In the genomic region with DNA sequence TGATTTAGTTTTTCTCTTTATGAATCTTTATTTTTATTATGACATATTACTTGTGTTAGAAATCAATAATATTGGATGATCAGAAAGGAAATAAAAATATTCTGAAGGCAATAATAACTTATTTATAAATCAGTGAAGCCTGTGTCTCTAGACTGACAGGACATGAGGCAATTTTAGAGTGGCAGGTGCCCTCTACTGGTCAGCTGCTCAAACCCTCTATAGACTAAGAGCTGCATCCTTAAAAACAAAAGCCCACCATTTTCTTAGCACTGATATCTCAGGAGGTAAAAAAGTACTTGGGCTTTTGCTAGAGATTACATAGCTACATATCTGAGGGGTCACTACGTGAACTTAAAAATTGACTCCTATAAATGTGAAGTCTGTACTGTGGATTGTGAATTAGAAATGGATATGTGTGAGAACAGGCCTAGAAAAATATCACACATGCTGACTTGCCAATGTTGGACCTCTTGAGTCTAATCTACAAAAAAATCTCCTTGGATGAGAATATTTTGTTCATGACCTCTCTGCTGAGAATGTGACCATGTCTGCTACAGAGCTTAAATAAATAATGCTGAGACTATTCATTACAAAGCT, we compare ENCODE assay signal across 8 cellular contexts.
DNase-seq lines count a peak whose midpoint lies in the region; ATAC-seq, FAIRE-seq and TF ChIP-seq lines count a peak whose summit lies in the region.

No MANE protein-coding gene starts in this region.

- BruUV-seq in HepG2 (replicated peaks; lab: Mats Ljungman, UMichigan), result no TSS peak

- in situ Hi-C loops in HepG2 (cut with HindIII; ENCODE audit: extremely low pct_ligation_motif_present, low pct_unique_long_range_greater_than_20kb), result loop anchor here (25.0 kb wide), 1 partner anchor 98 kb away; no protein-coding TSS in a partner anchor

- no peak for FAIRE-seq in HepG2 (lab: Jason Lieb, UNC)

- H3K36me3 ChIP-seq in HepG2 (replicated peaks in 1 of 2; ENCODE audit: control insufficient read depth in 1 of 2, insufficient read depth in 2 of 2, low read length in 2 of 2), result no peaks in the 10 kb centered on the region

- H2AFZ ChIP-seq in HepG2 (ENCODE audit: low read length), result no peak overlapping the region

- CTCF ChIA-PET in HepG2 (lab: Yijun Ruan, JAX; ENCODE audit: low intra/inter-chr PET ratio, low total read pairs), result no interaction called here

- TF ChIP-seq CTCF in HepG2 (CRISPR knock-in tag; IDR thresholded peaks at IDR 0.05), result no peak

- WGBS in HepG2 (ENCODE audit: low lambda C conversion rate), result 6% methylated on average over 1 of the region's 1 CpG

- no peak overlapping the region for H3K9ac ChIP-seq in HepG2 (ENCODE audit: insufficient read depth, low read depth, low read length)

- H3K4me2 ChIP-seq in HepG2 (ENCODE audit: low read depth, low read length), result no peak overlapping the region

- TF ChIP-seq EP300 in HepG2 (IDR thresholded peaks at IDR 0.05; ENCODE audit: low read depth in 2 of 2, low read length in 2 of 2), result no peak
- TF ChIP-seq EP300 in HepG2 (CRISPR knock-in tag; IDR thresholded peaks at IDR 0.05; ENCODE audit: borderline replicate concordance), result no peak

- no peaks in the 10 kb centered on the region for H3K4me1 ChIP-seq in HepG2 (ENCODE audit: insufficient read depth, low read length)

- POLR2A ChIA-PET in HepG2 (lab: Yijun Ruan, JAX), result no interaction called here

- H4K20me1 ChIP-seq in HepG2 (ENCODE audit: insufficient read depth, low read length), result no peaks in the 10 kb centered on the region

- no peaks in the 10 kb centered on the region for H3K27me3 ChIP-seq in HepG2 (ENCODE audit: control insufficient read depth in 1 of 2, insufficient read depth in 2 of 2, low read length in 2 of 2)

- ATAC-seq in HepG2, result peak; percentile 45; the same call in 1 of the 3 replicates
- ATAC-seq in GM21717 (IDR thresholded peaks at IDR 0.05; ENCODE audit: unreplicated experiment), result no peak
- no peak for ATAC-seq in GM19351 (IDR thresholded peaks at IDR 0.05; ENCODE audit: unreplicated experiment)
- ATAC-seq in GM21447 (IDR thresholded peaks at IDR 0.05; ENCODE audit: unreplicated experiment), result no peak

- TF ChIP-seq RAD21 in HepG2 (CRISPR knock-in tag; IDR thresholded peaks at IDR 0.05), result 0 out of 2 replicates have a peak, but pooled peaks have one; percentile 15

- TF ChIP-seq POLR2A in HepG2 (IDR thresholded peaks at IDR 0.05; ENCODE audit: insufficient read depth in 1 of 2, low read depth in 2 of 2, low read length in 2 of 2), result no peak

- DNase-seq in SKM-1 treated with dmso at 0.1 percent for 144 hours (lab: John Stamatoyannopoulos, UW; ENCODE audit: unreplicated experiment), result peak; percentile 9
- no peak for DNase-seq in SKM-1 (lab: John Stamatoyannopoulos, UW; ENCODE audit: unreplicated experiment)
- peak; percentile 29 for DNase-seq in NCI-H774 (lab: John Stamatoyannopoulos, UW)
- peak; percentile 50 for DNase-seq in cerebellum (ENCODE audit: low spot score)
- DNase-seq in HepG2 (ENCODE audit: low spot score), result no peak

- H3K79me2 ChIP-seq in HepG2 (ENCODE audit: insufficient read depth, low read length), result no peaks in the 10 kb centered on the region

- intact Hi-C loops in HepG2 (cut with micrococcal nuclease; ENCODE audit: unreplicated experiment), result no loop called here

- H3K9me3 ChIP-seq in HepG2 (ENCODE audit: low read length), result peaks cover 90% of the 10 kb centered on the region

- H3K4me3 ChIP-seq in HepG2 (replicated peaks in 1 of 3; ENCODE audit: insufficient read depth in 1 of 3, low read depth in 2 of 3, low read length in 3 of 3), result no peak overlapping the region

- H3K27ac ChIP-seq in HepG2 (ENCODE audit: extremely low read length, insufficient read depth, low read length), result no peak overlapping the region

TF ChIP-seq in HepG2, 621 proteins besides CTCF, POLR2A, EP300 and RAD21 (continues in another document):
- TF ChIP-seq, protein P1, sequence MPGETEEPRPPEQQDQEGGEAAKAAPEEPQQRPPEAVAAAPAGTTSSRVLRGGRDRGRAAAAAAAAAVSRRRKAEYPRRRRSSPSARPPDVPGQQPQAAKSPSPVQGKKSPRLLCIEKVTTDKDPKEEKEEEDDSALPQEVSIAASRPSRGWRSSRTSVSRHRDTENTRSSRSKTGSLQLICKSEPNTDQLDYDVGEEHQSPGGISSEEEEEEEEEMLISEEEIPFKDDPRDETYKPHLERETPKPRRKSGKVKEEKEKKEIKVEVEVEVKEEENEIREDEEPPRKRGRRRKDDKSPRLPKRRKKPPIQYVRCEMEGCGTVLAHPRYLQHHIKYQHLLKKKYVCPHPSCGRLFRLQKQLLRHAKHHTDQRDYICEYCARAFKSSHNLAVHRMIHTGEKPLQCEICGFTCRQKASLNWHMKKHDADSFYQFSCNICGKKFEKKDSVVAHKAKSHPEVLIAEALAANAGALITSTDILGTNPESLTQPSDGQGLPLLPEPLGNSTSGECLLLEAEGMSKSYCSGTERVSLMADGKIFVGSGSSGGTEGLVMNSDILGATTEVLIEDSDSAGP (CRISPR knock-in tag; IDR thresholded peaks at IDR 0.05; ENCODE audit: borderline replicate concordance), result no peak
- TF ChIP-seq, protein P2, sequence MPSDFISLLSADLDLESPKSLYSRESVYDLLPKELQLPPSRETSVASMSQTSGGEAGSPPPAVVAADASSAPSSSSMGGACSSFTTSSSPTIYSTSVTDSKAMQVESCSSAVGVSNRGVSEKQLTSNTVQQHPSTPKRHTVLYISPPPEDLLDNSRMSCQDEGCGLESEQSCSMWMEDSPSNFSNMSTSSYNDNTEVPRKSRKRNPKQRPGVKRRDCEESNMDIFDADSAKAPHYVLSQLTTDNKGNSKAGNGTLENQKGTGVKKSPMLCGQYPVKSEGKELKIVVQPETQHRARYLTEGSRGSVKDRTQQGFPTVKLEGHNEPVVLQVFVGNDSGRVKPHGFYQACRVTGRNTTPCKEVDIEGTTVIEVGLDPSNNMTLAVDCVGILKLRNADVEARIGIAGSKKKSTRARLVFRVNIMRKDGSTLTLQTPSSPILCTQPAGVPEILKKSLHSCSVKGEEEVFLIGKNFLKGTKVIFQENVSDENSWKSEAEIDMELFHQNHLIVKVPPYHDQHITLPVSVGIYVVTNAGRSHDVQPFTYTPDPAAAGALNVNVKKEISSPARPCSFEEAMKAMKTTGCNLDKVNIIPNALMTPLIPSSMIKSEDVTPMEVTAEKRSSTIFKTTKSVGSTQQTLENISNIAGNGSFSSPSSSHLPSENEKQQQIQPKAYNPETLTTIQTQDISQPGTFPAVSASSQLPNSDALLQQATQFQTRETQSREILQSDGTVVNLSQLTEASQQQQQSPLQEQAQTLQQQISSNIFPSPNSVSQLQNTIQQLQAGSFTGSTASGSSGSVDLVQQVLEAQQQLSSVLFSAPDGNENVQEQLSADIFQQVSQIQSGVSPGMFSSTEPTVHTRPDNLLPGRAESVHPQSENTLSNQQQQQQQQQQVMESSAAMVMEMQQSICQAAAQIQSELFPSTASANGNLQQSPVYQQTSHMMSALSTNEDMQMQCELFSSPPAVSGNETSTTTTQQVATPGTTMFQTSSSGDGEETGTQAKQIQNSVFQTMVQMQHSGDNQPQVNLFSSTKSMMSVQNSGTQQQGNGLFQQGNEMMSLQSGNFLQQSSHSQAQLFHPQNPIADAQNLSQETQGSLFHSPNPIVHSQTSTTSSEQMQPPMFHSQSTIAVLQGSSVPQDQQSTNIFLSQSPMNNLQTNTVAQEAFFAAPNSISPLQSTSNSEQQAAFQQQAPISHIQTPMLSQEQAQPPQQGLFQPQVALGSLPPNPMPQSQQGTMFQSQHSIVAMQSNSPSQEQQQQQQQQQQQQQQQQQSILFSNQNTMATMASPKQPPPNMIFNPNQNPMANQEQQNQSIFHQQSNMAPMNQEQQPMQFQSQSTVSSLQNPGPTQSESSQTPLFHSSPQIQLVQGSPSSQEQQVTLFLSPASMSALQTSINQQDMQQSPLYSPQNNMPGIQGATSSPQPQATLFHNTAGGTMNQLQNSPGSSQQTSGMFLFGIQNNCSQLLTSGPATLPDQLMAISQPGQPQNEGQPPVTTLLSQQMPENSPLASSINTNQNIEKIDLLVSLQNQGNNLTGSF (CRISPR knock-in tag; IDR thresholded peaks at IDR 0.05), result no peak
- TF ChIP-seq STAG1 (CRISPR knock-in tag; IDR thresholded peaks at IDR 0.05) (peak; percentile 34), SMC3 (IDR thresholded peaks at IDR 0.05; ENCODE audit: low read length) (peak; percentile 29; the same call in 1 of the 2 replicates), SP5 (CRISPR knock-in tag; IDR thresholded peaks at IDR 0.05; ENCODE audit: borderline replicate concordance, low read depth) (no peak), SMAD1 (CRISPR knock-in tag; IDR thresholded peaks at IDR 0.05; ENCODE audit: borderline replicate concordance, low read depth) (no peak)

Comparison
In these comparisons a context has a peak if more than half of its experiments do, and no peak if none do; other contexts are left out.
1. DNase-seq: peak in SKM-1 treated with dmso at 0.1 percent for 144 hours (single experiment), NCI-H774 (single experiment) and cerebellum (single experiment); none in SKM-1 (single experiment) and HepG2 (single experiment).